Comparison of ENCODE assay signal across 10 cellular contexts in the genomic region with DNA sequence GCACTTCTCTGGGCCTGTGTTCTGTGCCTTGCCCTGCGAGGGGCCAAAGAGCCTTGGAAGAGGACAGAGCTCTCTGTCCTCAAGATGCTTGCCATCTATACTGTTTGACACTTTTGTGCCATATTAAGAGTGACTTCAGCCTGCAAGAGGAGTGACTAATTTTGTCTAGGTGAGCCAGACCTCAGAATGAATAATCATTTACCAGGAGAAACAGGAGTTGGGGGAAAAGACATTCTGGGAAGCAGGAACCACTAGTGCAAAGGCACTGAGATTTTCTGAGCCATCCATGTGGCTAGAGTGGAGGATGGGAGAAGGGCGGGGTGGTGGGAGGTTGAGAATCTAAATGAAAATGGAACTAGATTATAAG. TPM values are rescaled to one million over a fixed set of nuclear protein-coding genes. Genes with fewer than 3 reads are reported as not detected.
DNase-seq lines count a peak whose midpoint lies in the region; ATAC-seq and TF ChIP-seq lines count a peak whose summit lies in the region.
"Had no signal": no experiment of that assay in that cellular context is flagged by ENCODE, and none has a peak within 500 bp of the region (broad histone marks: within the 10 kb centered on the region; RNA-seq: fewer than 3 reads in every experiment).

No MANE protein-coding gene starts in this region.

- H3K9me3 Mint-ChIP-seq in natural killer cell treated with Interleukin-12 subunit alpha and Interleukin-12 subunit beta and Interleukin-15 and Interleukin-18, amount 100 ng/mL, for 72 hours: no peaks in the 10 kb centered on the region

- H3K27ac ChIP-seq in A673 (ENCODE audit: low read depth, low read length, poor library complexity, severe bottlenecking): no peak overlapping the region
- no peak overlapping the region for H3K27ac ChIP-seq in PC-9
- peak overlapping the region; percentile 68 for H3K27ac ChIP-seq in epithelial cell of prostate
- H3K27ac ChIP-seq: C4-2B had no signal

- no peak overlapping the region for H2AFZ ChIP-seq in PC-9

- H3K27me3 Mint-ChIP-seq in natural killer cell treated with Interleukin-12 subunit alpha and Interleukin-12 subunit beta and Interleukin-15 and Interleukin-18, amount 100 ng/mL, for 72 hours: no peaks in the 10 kb centered on the region

- H3K36me3 ChIP-seq in A673 (ENCODE audit: insufficient read depth, low read length, poor library complexity, severe bottlenecking) (no peaks in the 10 kb centered on the region), PC-9 (ENCODE audit: low read depth) (no peaks in the 10 kb centered on the region)

- CTCF ChIA-PET in A673 (lab: Charles Lee): no interaction called here
- CTCF ChIA-PET in PC-9 (lab: Charles Lee): interaction anchor here (0.9 to 3.1 kb wide), 5 partner anchors 8 to 36 kb away, joined by 3 to 28 read pairs (median 4); no protein-coding TSS in a partner anchor

- no peaks in the 10 kb centered on the region for H4K20me1 ChIP-seq in PC-9 (ENCODE audit: insufficient read depth)

- ATAC-seq in natural killer cell treated with Interleukin-12 subunit alpha and Interleukin-12 subunit beta and Interleukin-15 and Interleukin-18, amount 100 ng/mL, for 72 hours: no peak
- no peak for ATAC-seq in HG03571 (IDR thresholded peaks at IDR 0.05; ENCODE audit: unreplicated experiment)

- peak overlapping the region; percentile 60 to 91 for H3K27ac Mint-ChIP-seq in natural killer cell treated with Interleukin-12 subunit alpha and Interleukin-12 subunit beta and Interleukin-15 and Interleukin-18, amount 100 ng/mL, for 72 hours

- no peaks in the 10 kb centered on the region for H3K9me3 ChIP-seq in A673 (ENCODE audit: low read depth, low read length, poor library complexity, severe bottlenecking)
- no peaks in the 10 kb centered on the region for H3K9me3 ChIP-seq in PC-9 (ENCODE audit: insufficient read depth, low read depth)

- peak overlapping the region; percentile 79 for H3K4me2 ChIP-seq in PC-9

- no peaks in the 10 kb centered on the region for H3K27me3 ChIP-seq in A673 (replicated peaks; ENCODE audit: insufficient read depth, low read depth, low read length, poor library complexity)
- no peaks in the 10 kb centered on the region for H3K27me3 ChIP-seq in PC-9 (ENCODE audit: insufficient read depth, low read depth)

- no peaks in the 10 kb centered on the region for H3K36me3 Mint-ChIP-seq in natural killer cell treated with Interleukin-12 subunit alpha and Interleukin-12 subunit beta and Interleukin-15 and Interleukin-18, amount 100 ng/mL, for 72 hours

- H3K9me2 ChIP-seq in PC-9 (ENCODE audit: insufficient read depth): no peaks in the 10 kb centered on the region

- POLR2A ChIA-PET in A673 (lab: Charles Lee; ENCODE audit: low non-redundant PET) (no interaction called here), PC-9 (lab: Charles Lee; ENCODE audit: unreplicated experiment) (no interaction called here)

- no peaks in the 10 kb centered on the region; the same call in 1 of the 2 replicates for H3F3A ChIP-seq in PC-9 (ENCODE audit: insufficient read depth, low read depth)

- intact Hi-C loops in A673 (cut with micrococcal nuclease; ENCODE audit: unreplicated experiment): loop anchor here (5.0 kb wide), 1 partner anchor 43 kb away; no protein-coding TSS in a partner anchor
- intact Hi-C loops in PC-9 (cut with micrococcal nuclease; ENCODE audit: unreplicated experiment): loop anchor here (2.0 kb wide), 1 partner anchor 43 kb away; no protein-coding TSS in a partner anchor

- DNase-seq in A673 (ENCODE audit: low spot score): no peak
- DNase-seq in PC-9: peak in 1 of 2 experiments; percentile 33
- no peak for DNase-seq in epithelial cell of prostate (ENCODE audit: low read depth, low spot score)
- DNase-seq in natural killer cell treated with Interleukin-12 subunit alpha and Interleukin-12 subunit beta and Interleukin-15 and Interleukin-18, amount 100 ng/mL, for 72 hours (ENCODE audit: low spot score): no peak
- DNase-seq in NCI-H1092 treated with DMSO at 0.1 percent for 48 hours (lab: John Stamatoyannopoulos, UW): no peak
- no peak for DNase-seq in T-helper 1 cell
- DNase-seq in effector CD4-positive, alpha-beta T cell: no peak
- DNase-seq: NCI-H1048 had no signal

- H3K4me3 Mint-ChIP-seq in natural killer cell treated with Interleukin-12 subunit alpha and Interleukin-12 subunit beta and Interleukin-15 and Interleukin-18, amount 100 ng/mL, for 72 hours: peak overlapping the region; percentile 86

- H3K4me1 ChIP-seq in A673 (ENCODE audit: insufficient read depth, low read length, poor library complexity, severe bottlenecking) (peaks cover 19% of the 10 kb centered on the region), PC-9 (replicated peaks; ENCODE audit: insufficient read depth) (peaks cover 23% of the 10 kb centered on the region)

- peak overlapping the region; percentile 73 for H3K4me3 ChIP-seq in A673 (ENCODE audit: low read depth, low read length, poor library complexity, severe bottlenecking)
- no peak overlapping the region for H3K4me3 ChIP-seq in PC-9

- H3K4me1 Mint-ChIP-seq in natural killer cell treated with Interleukin-12 subunit alpha and Interleukin-12 subunit beta and Interleukin-15 and Interleukin-18, amount 100 ng/mL, for 72 hours (ENCODE audit: low read depth in 2 of 2): peaks cover 50 to 51% of the 10 kb centered on the region in 2 donors

- TF ChIP-seq CTCF in A673 (conservative IDR thresholded peaks at IDR 0.05; ENCODE audit: low read depth, low read length) (no peak), PC-9 (conservative IDR thresholded peaks at IDR 0.05) (no peak)

- no TSS peak for BruUV-seq in A673 (replicated peaks; lab: Mats Ljungman, UMichigan)
- BruUV-seq in PC-9 (replicated peaks; lab: Mats Ljungman, UMichigan): no TSS peak

- no peaks in the 10 kb centered on the region for H3K79me2 ChIP-seq in PC-9 (ENCODE audit: low read depth)

RNA-seq across cellular contexts. Expression of gene GSN, which starts 1.9 kb away (rescaled TPM):
- total RNA-seq in A673 (2021): 28.4 and 43.7 TPM in 2 replicates
- 135 and 207 TPM in 2 replicates for total RNA-seq in PC-9 (2021)
- total RNA-seq in natural killer cell treated with Interleukin-12 subunit alpha and Interleukin-12 subunit beta and Interleukin-15 and Interleukin-18, amount 100 ng/mL, for 72 hours: 10 to 100 TPM in 1 of 2 donors, 1 to 10 TPM in 1; 9.4 to 40.9 TPM
